ENCODE assay signal across 1 cellular context in genomic region chr13:35055705-35056104, GRCh38.
TF ChIP-seq lines count a peak whose summit lies in the region.

No MANE protein-coding gene starts in this region.

TF ChIP-seq in A549, 52 proteins besides CTCF, POLR2A, EP300 and RAD21 (continued from another document):
- TF ChIP-seq, protein P1, sequence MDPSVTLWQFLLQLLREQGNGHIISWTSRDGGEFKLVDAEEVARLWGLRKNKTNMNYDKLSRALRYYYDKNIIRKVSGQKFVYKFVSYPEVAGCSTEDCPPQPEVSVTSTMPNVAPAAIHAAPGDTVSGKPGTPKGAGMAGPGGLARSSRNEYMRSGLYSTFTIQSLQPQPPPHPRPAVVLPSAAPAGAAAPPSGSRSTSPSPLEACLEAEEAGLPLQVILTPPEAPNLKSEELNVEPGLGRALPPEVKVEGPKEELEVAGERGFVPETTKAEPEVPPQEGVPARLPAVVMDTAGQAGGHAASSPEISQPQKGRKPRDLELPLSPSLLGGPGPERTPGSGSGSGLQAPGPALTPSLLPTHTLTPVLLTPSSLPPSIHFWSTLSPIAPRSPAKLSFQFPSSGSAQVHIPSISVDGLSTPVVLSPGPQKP (IDR thresholded peaks at IDR 0.05; ENCODE audit: low read depth, low read length) = no peak
- TF ChIP-seq NR3C1 (IDR thresholded peaks at IDR 0.05) = no peak
- no peak for TF ChIP-seq PHF8 (IDR thresholded peaks at IDR 0.05; ENCODE audit: borderline replicate concordance, low read depth)
